9 cellular contexts compared by ENCODE assay signal in genomic region chr20:32535316-32535952, GRCh38. TPM values are rescaled to one million over a fixed set of nuclear protein-coding genes. Genes with fewer than 3 reads are reported as not detected.
DNase-seq lines count a peak whose midpoint lies in the region; ATAC-seq and TF ChIP-seq lines count a peak whose summit lies in the region.
"Had no signal": no experiment of that assay in that cellular context is flagged by ENCODE, and none has a peak within 500 bp of the region (broad histone marks: within the 10 kb centered on the region; RNA-seq: fewer than 3 reads in every experiment).

No MANE protein-coding gene starts in this region.

- intact Hi-C loops in CD4-positive, alpha-beta memory T cell (cut with micrococcal nuclease) = loop anchor here (2.0 to 10.0 kb wide), 4 partner anchors 49 to 439 kb away; partner anchors contain the start of gene NOL4L
- intact Hi-C loops in lower lobe of right lung (cut with DNase I) = no loop called here

- CTCF ChIA-PET in CD4-positive, alpha-beta memory T cell (lab: Charles Lee; ENCODE audit: partially characterized antibody) = interaction anchor here (0.7 to 13.8 kb wide), 10 partner anchors 8 to 684 kb away, joined by 3 to 430 read pairs (median 3); partner anchors contain the start of gene NOL4L
- CTCF ChIA-PET in RWPE1 (lab: Yijun Ruan, JAX) = interaction anchor here (0.5 to 1.6 kb wide), 4 partner anchors 27 to 255 kb away, joined by 3 to 7 read pairs (median 4); no protein-coding TSS in a partner anchor

- peak overlapping the region; percentile 18 to 57 for H3K4me3 ChIP-seq in CD4-positive, alpha-beta memory T cell (ENCODE audit: low read length in 2 of 2)
- H3K4me3 ChIP-seq in lower lobe of right lung = peak overlapping the region; percentile 56

- peak overlapping the region; percentile 78 to 94 (median 86) for H3K4me3 Mint-ChIP-seq in CD4-positive, alpha-beta memory T cell

- peak overlapping the region; percentile 95 to 99 (median 97) for H3K27ac Mint-ChIP-seq in CD4-positive, alpha-beta memory T cell

- H3K27me3 ChIP-seq in CD4-positive, alpha-beta memory T cell (ENCODE audit: insufficient read depth, low read length) = no peaks in the 10 kb centered on the region
- H3K27me3 ChIP-seq in lower lobe of right lung (ENCODE audit: low read depth) = no peaks in the 10 kb centered on the region

- H3K27me3 Mint-ChIP-seq in CD4-positive, alpha-beta memory T cell = no peaks in the 10 kb centered on the region

- peaks cover 57 to 88% (median 73%) of the 10 kb centered on the region in 4 donors for H3K4me1 Mint-ChIP-seq in CD4-positive, alpha-beta memory T cell

- in situ Hi-C loops in GM13976 (cut with MboI; ENCODE audit: low sequenced_read_pairs, unreplicated experiment) = no loop called here

- H3K9me3 ChIP-seq in CD4-positive, alpha-beta memory T cell (ENCODE audit: control insufficient read depth in 1 of 2, low read length in 2 of 2) = no peaks in the 10 kb centered on the region
- no peaks in the 10 kb centered on the region for H3K9me3 ChIP-seq in KOPT-K1 (ENCODE audit: insufficient read depth, low read length, poor library complexity, severe bottlenecking)
- H3K9me3 ChIP-seq in lower lobe of right lung = no peaks in the 10 kb centered on the region
- H3K9me3 ChIP-seq: SJCRH30 had no signal

- H3K36me3 Mint-ChIP-seq in CD4-positive, alpha-beta memory T cell = peaks cover 5 to 7% of the 10 kb centered on the region in 2 donors

- peak overlapping the region; percentile 77 for H3K27ac ChIP-seq in CD4-positive, alpha-beta memory T cell (ENCODE audit: low read depth, low read length)
- H3K27ac ChIP-seq in KOPT-K1 (ENCODE audit: low read depth, low read length, poor library complexity, severe bottlenecking) (peak overlapping the region; percentile 93), lower lobe of right lung (peak overlapping the region; percentile 64), RWPE1 (no peak overlapping the region)
- H3K27ac ChIP-seq: SJCRH30 had no signal

- TF ChIP-seq CTCF in lower lobe of right lung (IDR thresholded peaks at IDR 0.05) = no peak
- TF ChIP-seq CTCF in RWPE1 (conservative IDR thresholded peaks at IDR 0.05; ENCODE audit: low read depth) = no peak
- TF ChIP-seq CTCF in GM13976 (IDR thresholded peaks at IDR 0.05; ENCODE audit: borderline replicate concordance, control extremely low read depth, extremely low read depth, insufficient read depth, missing control alignments) = no peak

- peaks cover 83% of the 10 kb centered on the region for H3K4me1 ChIP-seq in CD4-positive, alpha-beta memory T cell (ENCODE audit: insufficient read depth, low read length)
- H3K4me1 ChIP-seq in lower lobe of right lung = peaks cover 35% of the 10 kb centered on the region
- H3K4me1 ChIP-seq: SJCRH30 had no signal

- ATAC-seq in lower lobe of right lung = no peak
- ATAC-seq in HG03159 (IDR thresholded peaks at IDR 0.05; ENCODE audit: unreplicated experiment) = no peak
- no peak for ATAC-seq in GM19467 (IDR thresholded peaks at IDR 0.05; ENCODE audit: unreplicated experiment)

- POLR2A ChIA-PET in CD4-positive, alpha-beta memory T cell (lab: Charles Lee; ENCODE audit: partially characterized antibody) = interaction anchor here (1.0 to 15.1 kb wide), 21 partner anchors 9 to 1577 kb away, joined by 3 to 449 read pairs (median 5); partner anchors contain the start of genes ASXL1, CBFA2T2, COMMD7 and EIF2S2
- POLR2A ChIA-PET in RWPE1 (lab: Yijun Ruan, JAX; ENCODE audit: low non-redundant PET) = interaction anchor here (0.6 to 1.0 kb wide), 2 partner anchors 52 to 954 kb away, joined by 8 to 10 read pairs; partner anchors contain the start of gene CBFA2T2

- H3K36me3 ChIP-seq in CD4-positive, alpha-beta memory T cell (ENCODE audit: insufficient read depth, low read length) = no peaks in the 10 kb centered on the region
- no peaks in the 10 kb centered on the region for H3K36me3 ChIP-seq in KOPT-K1 (ENCODE audit: insufficient read depth, low read length)
- H3K36me3 ChIP-seq in lower lobe of right lung = no peaks in the 10 kb centered on the region
- H3K36me3 ChIP-seq: SJCRH30 had no signal

- peaks cover 0 to 3% (median 0%) of the 10 kb centered on the region in 8 donors for H3K9me3 Mint-ChIP-seq in CD4-positive, alpha-beta memory T cell

- peak; percentile 45 to 72 (median 48) for DNase-seq in CD4-positive, alpha-beta memory T cell
- DNase-seq in T-helper 2 cell (peak in 3 of 5 experiments; percentile 33 to 65 (median 53)), lower lobe of right lung (peak; percentile 15), RWPE1 (ENCODE audit: low spot score) (no peak), GM13976 (ENCODE audit: low spot score) (no peak)

RNA-seq across cellular contexts. Expression of gene NOL4L, which starts 49.7 kb away (rescaled TPM):
- total RNA-seq in CD4-positive, alpha-beta memory T cell = 10 to 100 TPM; 71.0 to 74.2 TPM
- polyA plus RNA-seq in CD4-positive, alpha-beta memory T cell = 10 to 100 TPM in 1 of 2 donors, 1 to 10 TPM in 1; 7.0 to 23.9 TPM
- 14.3 TPM for total RNA-seq in lower lobe of right lung

Comparison
In these comparisons a context has a peak if more than half of its experiments do, and no peak if none do; other contexts are left out.
1. DNase-seq: peak in CD4-positive, alpha-beta memory T cell (5 of 5), T-helper 2 cell (3 of 5) and lower lobe of right lung (single experiment); none in RWPE1 (single experiment) and GM13976 (single experiment).